In the genomic region with DNA sequence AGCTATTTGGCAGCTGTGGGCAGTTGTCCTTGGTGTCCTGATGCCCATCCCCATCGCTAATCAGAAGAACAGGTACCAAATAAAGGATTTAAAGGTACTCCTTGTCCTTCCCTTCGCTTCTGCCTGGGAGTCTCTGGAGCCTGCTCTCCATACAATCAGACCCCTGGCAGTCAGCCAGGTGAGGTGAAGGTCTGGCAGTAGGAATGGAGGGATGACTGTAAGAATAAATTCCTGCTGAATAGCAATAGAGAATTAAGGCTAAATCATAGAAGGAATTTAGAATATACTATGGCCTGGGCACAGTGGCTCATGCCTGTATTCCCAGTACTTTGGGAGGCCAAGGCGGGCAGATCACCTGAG, we compare ENCODE assay signal across 19 cellular contexts. TPM values are rescaled to one million over a fixed set of nuclear protein-coding genes. Genes with fewer than 3 reads are reported as not detected.
A peak's percentile ranks its signal among the peaks of the same experiment; 100 is the strongest.
DNase-seq lines count a peak whose midpoint lies in the region; ATAC-seq and TF ChIP-seq lines count a peak whose summit lies in the region.
"Had no signal": no experiment of that assay in that cellular context is flagged by ENCODE, and none has a peak within 500 bp of the region (broad histone marks: within the 10 kb centered on the region; RNA-seq: fewer than 3 reads in every experiment).

No MANE protein-coding gene starts in this region.

- H3K4me1 Mint-ChIP-seq in T-helper 17 cell, result peaks cover 18% of the 10 kb centered on the region
- H3K4me1 Mint-ChIP-seq in central memory CD8-positive, alpha-beta T cell, result peaks cover 20% of the 10 kb centered on the region

- no peak overlapping the region for H3K4me3 ChIP-seq in right atrium auricular region
- H3K4me3 ChIP-seq in aorta (ENCODE audit: low read length in 2 of 2), result no peak overlapping the region
- H3K4me3 ChIP-seq: BLaER1 treated with 17β-estradiol and CSF1 and Interleukin-3, amounts not matched to agents 10 nM and 100 nM; PC-9 had no signal

- TF ChIP-seq CTCF in right atrium auricular region (IDR thresholded peaks at IDR 0.05), result no peak

- no peak for ATAC-seq in T-helper 17 cell
- no peak for ATAC-seq in central memory CD8-positive, alpha-beta T cell (replicated peaks; ENCODE audit: extremely low read depth, poor library complexity, severe bottlenecking)
- ATAC-seq in aorta (ENCODE audit: low FRiP score), result no peak
- ATAC-seq in GM21367 (IDR thresholded peaks at IDR 0.05; ENCODE audit: unreplicated experiment), result no peak

- H3K27ac Mint-ChIP-seq in T-helper 17 cell, result peak overlapping the region; percentile 57
- H3K27ac Mint-ChIP-seq in central memory CD8-positive, alpha-beta T cell (ENCODE audit: low read depth), result peak overlapping the region; percentile 63

- H3K36me3 ChIP-seq in right atrium auricular region, result peaks cover 7% of the 10 kb centered on the region
- H3K36me3 ChIP-seq in aorta (ENCODE audit: control insufficient read depth in 1 of 2, insufficient read depth in 2 of 2, low read length in 1 of 2), result peaks cover 0 to 4% of the 10 kb centered on the region in 2 donors

- intact Hi-C loops in cardiac septum (cut with DNase I), result no loop called here
- intact Hi-C loops in aorta (cut with DNase I), result no loop called here

- H3K36me3 Mint-ChIP-seq in T-helper 17 cell (ENCODE audit: low read depth), result no peaks in the 10 kb centered on the region
- H3K36me3 Mint-ChIP-seq in central memory CD8-positive, alpha-beta T cell (ENCODE audit: insufficient read depth), result peaks cover 10% of the 10 kb centered on the region

- peak; percentile 43 for DNase-seq in cardiac septum (ENCODE audit: low spot score)
- no peak for DNase-seq in right atrium auricular region (ENCODE audit: low spot score)
- DNase-seq in T-helper 17 cell, result no peak
- DNase-seq in central memory CD8-positive, alpha-beta T cell (ENCODE audit: low spot score in 2 of 2), result no peak
- DNase-seq in aorta, result peak; percentile 27 to 48
- no peak for DNase-seq in cerebellum (ENCODE audit: low spot score)
- DNase-seq in NCI-H82 (lab: John Stamatoyannopoulos, UW), result no peak
- DNase-seq: DMS79, GOT3, Karpas-422, NCI-H1417 treated with DMSO at 0.1 percent for 48 hours, NCI-H2029, NCI-H446 treated with DMSO at 0.1 percent for 48 hours, NCI-H748 treated with DMSO at 0.1 percent for 48 hours, PC-9 had no signal

- H3K4me3 Mint-ChIP-seq in T-helper 17 cell, result no peak overlapping the region
- no peak overlapping the region for H3K4me3 Mint-ChIP-seq in central memory CD8-positive, alpha-beta T cell

- no peaks in the 10 kb centered on the region for H3K9me3 ChIP-seq in right atrium auricular region
- H3K9me3 ChIP-seq in T-helper 17 cell (ENCODE audit: control insufficient read depth, low read length, poor library complexity, severe bottlenecking), result no peaks in the 10 kb centered on the region
- H3K9me3 ChIP-seq in aorta (ENCODE audit: control insufficient read depth, low read length), result no peaks in the 10 kb centered on the region
- H3K9me3 ChIP-seq: BLaER1 treated with 17β-estradiol and CSF1 and Interleukin-3, amounts not matched to agents 10 nM and 100 nM had no signal

- no peaks in the 10 kb centered on the region for H3K27me3 Mint-ChIP-seq in T-helper 17 cell
- H3K27me3 Mint-ChIP-seq in central memory CD8-positive, alpha-beta T cell, result no peaks in the 10 kb centered on the region
- H3K27me3 Mint-ChIP-seq: CD8-positive, alpha-beta memory T cell had no signal

- no peaks in the 10 kb centered on the region for H3K27me3 ChIP-seq in right atrium auricular region
- H3K27me3 ChIP-seq in aorta (ENCODE audit: control insufficient read depth in 1 of 2, insufficient read depth in 2 of 2, low read length in 1 of 2), result no peaks in the 10 kb centered on the region
- H3K27me3 ChIP-seq: BLaER1 treated with 17β-estradiol and CSF1 and Interleukin-3, amounts not matched to agents 10 nM and 100 nM had no signal

- H3K27ac ChIP-seq in right atrium auricular region (no peak overlapping the region), aorta (ENCODE audit: low read depth in 1 of 2, low read length in 2 of 2) (no peak overlapping the region)
- H3K27ac ChIP-seq: BLaER1 treated with 17β-estradiol and CSF1 and Interleukin-3, amounts not matched to agents 10 nM and 100 nM; PC-9 had no signal

- no peaks in the 10 kb centered on the region for H3K9me3 Mint-ChIP-seq in central memory CD8-positive, alpha-beta T cell
- H3K9me3 Mint-ChIP-seq: CD8-positive, alpha-beta memory T cell had no signal

- H3K4me1 ChIP-seq in right atrium auricular region (peaks cover 0 to 25% of the 10 kb centered on the region in 2 donors), aorta (ENCODE audit: control insufficient read depth in 1 of 2, insufficient read depth in 2 of 2, low read length in 2 of 2) (no peaks in the 10 kb centered on the region)

- WGBS in aorta, 2 donors, result 98 to 99% methylated on average over 3 of the region's 3 CpGs

RNA-seq across cellular contexts. Expression of a gene that starts 9.2 kb away (rescaled TPM):
- total RNA-seq in cardiac septum, result 11.7 TPM
- 10 to 100 TPM; 10.9 to 11.2 TPM for total RNA-seq in right atrium auricular region
- 10 to 100 TPM; 34.6 to 38.4 TPM for total RNA-seq in T-helper 17 cell
- 10 to 100 TPM; 58.9 to 97.9 TPM for total RNA-seq in aorta
- 100 to 1,000 TPM in 1 of 2 donors, 10 to 100 TPM in 1; 21.7 to 195 TPM for polyA plus RNA-seq in aorta
- 9.8 TPM for total RNA-seq in cerebellum

RNA-seq across cellular contexts. Expression of a gene that starts 10.0 kb away (rescaled TPM):
- 16.4 TPM for total RNA-seq in cardiac septum
- 10 to 100 TPM; 16.2 to 27.0 TPM for total RNA-seq in right atrium auricular region
- 10 to 100 TPM; 20.7 to 28.5 TPM for total RNA-seq in T-helper 17 cell
- total RNA-seq in aorta, result 10 to 100 TPM; 20.3 to 21.3 TPM
- polyA plus RNA-seq in aorta, result 10 to 100 TPM; 26.2 to 52.9 TPM
- total RNA-seq in cerebellum, result 9.3 TPM

RNA-seq across cellular contexts. Expression of a gene that starts 24.9 kb away (rescaled TPM):
- total RNA-seq in cardiac septum (not detected), right atrium auricular region (under 1 TPM in 1 of 2 donors, not detected in 1; 0.20 TPM), T-helper 17 cell (10 to 100 TPM in 1 of 2 donors, 1 to 10 TPM in 1; 9.8 to 12.7 TPM), aorta (1 to 10 TPM; 1.6 to 3.4 TPM), cerebellum (16.7 TPM)
- 1 to 10 TPM in 1 of 2 donors, under 1 TPM in 1; 0.50 to 2.1 TPM for polyA plus RNA-seq in aorta
- total RNA-seq: HT-29 had no signal

RNA-seq across cellular contexts. Expression of a gene that starts 25.4 kb away (rescaled TPM):
- 112 TPM for total RNA-seq in cardiac septum
- 100 to 1,000 TPM; 124 to 147 TPM for total RNA-seq in right atrium auricular region
- total RNA-seq in T-helper 17 cell, result 100 to 1,000 TPM; 110 to 127 TPM
- 100 to 1,000 TPM; 136 to 143 TPM for total RNA-seq in aorta
- polyA plus RNA-seq in aorta, result 100 to 1,000 TPM; 179 to 255 TPM
- total RNA-seq in cerebellum, result 32.4 TPM

RNA-seq across cellular contexts. Expression of a gene that starts 56.8 kb away (rescaled TPM):
- total RNA-seq in cardiac septum (15.5 TPM), right atrium auricular region (10 to 100 TPM; 14.4 to 15.5 TPM), T-helper 17 cell (1 to 10 TPM; 8.6 to 9.3 TPM), aorta (10 to 100 TPM; 22.8 to 28.7 TPM), cerebellum (7.0 TPM)
- polyA plus RNA-seq in aorta, result 10 to 100 TPM in 1 of 2 donors, 1 to 10 TPM in 1; 6.0 to 25.4 TPM

Comparison
In these comparisons a context has a peak if more than half of its experiments do, and no peak if none do; other contexts are left out.
1. DNase-seq: peak in cardiac septum (single experiment) and aorta (2 of 2); none in right atrium auricular region (single experiment), T-helper 17 cell (0 of 3), central memory CD8-positive, alpha-beta T cell (0 of 2), cerebellum (single experiment) and NCI-H82 (single experiment).